In the genomic region with DNA sequence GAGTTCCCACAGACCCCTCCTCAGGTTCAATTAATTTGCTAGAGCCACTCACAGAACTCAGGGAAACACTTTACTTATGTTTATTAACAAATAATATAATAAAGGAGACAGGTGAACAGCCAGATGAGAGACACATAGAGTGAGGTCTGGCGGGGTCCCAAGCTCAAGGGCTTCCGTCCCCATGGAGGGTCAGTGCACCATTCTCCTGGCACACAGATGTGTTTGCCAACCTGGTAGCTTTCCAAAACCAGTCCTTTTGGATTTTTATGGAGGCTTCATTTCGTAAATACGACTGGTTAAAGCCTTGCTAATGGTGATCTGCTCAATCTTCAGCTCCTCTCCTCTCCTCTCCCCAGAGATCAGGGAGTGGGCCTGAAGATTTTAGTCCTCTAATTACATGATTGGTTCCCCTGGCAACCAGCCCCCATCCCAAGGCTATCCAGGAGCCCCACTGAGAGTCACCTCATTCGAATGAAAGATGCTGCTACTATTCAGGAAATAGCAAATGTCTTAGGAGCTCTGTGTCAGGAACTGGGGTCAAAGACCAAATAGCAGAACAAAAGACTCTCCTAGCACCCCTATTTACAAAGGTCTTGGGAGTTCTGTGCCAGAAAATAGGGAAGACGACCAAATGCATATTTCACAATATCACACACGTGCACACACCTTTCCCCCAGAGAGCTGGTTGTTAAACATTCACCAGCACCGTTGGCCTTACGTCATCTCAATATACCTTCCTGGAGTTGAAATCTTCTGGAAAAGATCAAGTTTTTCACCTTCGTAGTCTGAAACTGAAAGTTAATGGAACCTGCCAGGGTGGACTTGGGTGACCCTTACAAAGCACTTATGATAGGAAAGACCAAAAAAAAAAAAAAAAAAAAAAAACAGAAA, we compare ENCODE assay signal across 2 cellular contexts.
A peak's percentile ranks its signal among the peaks of the same experiment; 100 is the strongest.
TF ChIP-seq lines count a peak whose summit lies in the region.

No MANE protein-coding gene starts in this region.

TF ChIP-seq in K562, 482 proteins besides CTCF, POLR2A, EP300 and RAD21:
- TF ChIP-seq BDP1 (IDR thresholded peaks at IDR 0.05; ENCODE audit: insufficient read depth, insufficient read length), result no peak
- no peak for TF ChIP-seq GABPB1 (CRISPR knock-in tag; IDR thresholded peaks at IDR 0.05)
- peak; percentile 13; the same call in 1 of the 2 replicates for TF ChIP-seq RFX1 (IDR thresholded peaks at IDR 0.05)
- TF ChIP-seq, protein P1, sequence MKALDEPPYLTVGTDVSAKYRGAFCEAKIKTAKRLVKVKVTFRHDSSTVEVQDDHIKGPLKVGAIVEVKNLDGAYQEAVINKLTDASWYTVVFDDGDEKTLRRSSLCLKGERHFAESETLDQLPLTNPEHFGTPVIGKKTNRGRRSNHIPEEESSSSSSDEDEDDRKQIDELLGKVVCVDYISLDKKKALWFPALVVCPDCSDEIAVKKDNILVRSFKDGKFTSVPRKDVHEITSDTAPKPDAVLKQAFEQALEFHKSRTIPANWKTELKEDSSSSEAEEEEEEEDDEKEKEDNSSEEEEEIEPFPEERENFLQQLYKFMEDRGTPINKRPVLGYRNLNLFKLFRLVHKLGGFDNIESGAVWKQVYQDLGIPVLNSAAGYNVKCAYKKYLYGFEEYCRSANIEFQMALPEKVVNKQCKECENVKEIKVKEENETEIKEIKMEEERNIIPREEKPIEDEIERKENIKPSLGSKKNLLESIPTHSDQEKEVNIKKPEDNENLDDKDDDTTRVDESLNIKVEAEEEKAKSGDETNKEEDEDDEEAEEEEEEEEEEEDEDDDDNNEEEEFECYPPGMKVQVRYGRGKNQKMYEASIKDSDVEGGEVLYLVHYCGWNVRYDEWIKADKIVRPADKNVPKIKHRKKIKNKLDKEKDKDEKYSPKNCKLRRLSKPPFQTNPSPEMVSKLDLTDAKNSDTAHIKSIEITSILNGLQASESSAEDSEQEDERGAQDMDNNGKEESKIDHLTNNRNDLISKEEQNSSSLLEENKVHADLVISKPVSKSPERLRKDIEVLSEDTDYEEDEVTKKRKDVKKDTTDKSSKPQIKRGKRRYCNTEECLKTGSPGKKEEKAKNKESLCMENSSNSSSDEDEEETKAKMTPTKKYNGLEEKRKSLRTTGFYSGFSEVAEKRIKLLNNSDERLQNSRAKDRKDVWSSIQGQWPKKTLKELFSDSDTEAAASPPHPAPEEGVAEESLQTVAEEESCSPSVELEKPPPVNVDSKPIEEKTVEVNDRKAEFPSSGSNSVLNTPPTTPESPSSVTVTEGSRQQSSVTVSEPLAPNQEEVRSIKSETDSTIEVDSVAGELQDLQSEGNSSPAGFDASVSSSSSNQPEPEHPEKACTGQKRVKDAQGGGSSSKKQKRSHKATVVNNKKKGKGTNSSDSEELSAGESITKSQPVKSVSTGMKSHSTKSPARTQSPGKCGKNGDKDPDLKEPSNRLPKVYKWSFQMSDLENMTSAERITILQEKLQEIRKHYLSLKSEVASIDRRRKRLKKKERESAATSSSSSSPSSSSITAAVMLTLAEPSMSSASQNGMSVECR (CRISPR knock-in tag; IDR thresholded peaks at IDR 0.05), result no peak
- no peak for TF ChIP-seq XRCC3 (IDR thresholded peaks at IDR 0.05)

TF ChIP-seq in liver, 16 proteins besides CTCF, POLR2A, EP300 and RAD21:
- TF ChIP-seq NR2F2 (IDR thresholded peaks at IDR 0.05) (no peak), YY1 (IDR thresholded peaks at IDR 0.05) (peak; percentile 77), TAF1 (conservative IDR thresholded peaks at IDR 0.05) (no peak), GABPA (IDR thresholded peaks at IDR 0.05 in 1 of 2, conservative IDR thresholded peaks at IDR 0.05 in 1 of 2) (no peak), RXRA (IDR thresholded peaks at IDR 0.05) (peak; percentile 73 to 89), HNF4G (IDR thresholded peaks at IDR 0.05) (no peak), JUND (IDR thresholded peaks at IDR 0.05) (peak; percentile 86 to 89), SP1 (IDR thresholded peaks at IDR 0.05) (peak; percentile 77), EGR1 (IDR thresholded peaks at IDR 0.05; ENCODE audit: low read depth in 2 of 2) (peak in 1 of 2 donors; percentile 41), FOXA2 (IDR thresholded peaks at IDR 0.05) (peak; percentile 81), HNF4A (conservative IDR thresholded peaks at IDR 0.05) (peak; percentile 32 to 73), FOXA1 (IDR thresholded peaks at IDR 0.05) (peak; percentile 82)
- TF ChIP-seq, protein P2, sequence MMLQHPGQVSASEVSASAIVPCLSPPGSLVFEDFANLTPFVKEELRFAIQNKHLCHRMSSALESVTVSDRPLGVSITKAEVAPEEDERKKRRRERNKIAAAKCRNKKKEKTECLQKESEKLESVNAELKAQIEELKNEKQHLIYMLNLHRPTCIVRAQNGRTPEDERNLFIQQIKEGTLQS (IDR thresholded peaks at IDR 0.05), result peak; percentile 73
- TF ChIP-seq, protein P3, sequence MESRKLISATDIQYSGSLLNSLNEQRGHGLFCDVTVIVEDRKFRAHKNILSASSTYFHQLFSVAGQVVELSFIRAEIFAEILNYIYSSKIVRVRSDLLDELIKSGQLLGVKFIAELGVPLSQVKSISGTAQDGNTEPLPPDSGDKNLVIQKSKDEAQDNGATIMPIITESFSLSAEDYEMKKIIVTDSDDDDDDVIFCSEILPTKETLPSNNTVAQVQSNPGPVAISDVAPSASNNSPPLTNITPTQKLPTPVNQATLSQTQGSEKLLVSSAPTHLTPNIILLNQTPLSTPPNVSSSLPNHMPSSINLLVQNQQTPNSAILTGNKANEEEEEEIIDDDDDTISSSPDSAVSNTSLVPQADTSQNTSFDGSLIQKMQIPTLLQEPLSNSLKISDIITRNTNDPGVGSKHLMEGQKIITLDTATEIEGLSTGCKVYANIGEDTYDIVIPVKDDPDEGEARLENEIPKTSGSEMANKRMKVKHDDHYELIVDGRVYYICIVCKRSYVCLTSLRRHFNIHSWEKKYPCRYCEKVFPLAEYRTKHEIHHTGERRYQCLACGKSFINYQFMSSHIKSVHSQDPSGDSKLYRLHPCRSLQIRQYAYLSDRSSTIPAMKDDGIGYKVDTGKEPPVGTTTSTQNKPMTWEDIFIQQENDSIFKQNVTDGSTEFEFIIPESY (IDR thresholded peaks at IDR 0.05), result peak; percentile 55
- TF ChIP-seq, protein P4, sequence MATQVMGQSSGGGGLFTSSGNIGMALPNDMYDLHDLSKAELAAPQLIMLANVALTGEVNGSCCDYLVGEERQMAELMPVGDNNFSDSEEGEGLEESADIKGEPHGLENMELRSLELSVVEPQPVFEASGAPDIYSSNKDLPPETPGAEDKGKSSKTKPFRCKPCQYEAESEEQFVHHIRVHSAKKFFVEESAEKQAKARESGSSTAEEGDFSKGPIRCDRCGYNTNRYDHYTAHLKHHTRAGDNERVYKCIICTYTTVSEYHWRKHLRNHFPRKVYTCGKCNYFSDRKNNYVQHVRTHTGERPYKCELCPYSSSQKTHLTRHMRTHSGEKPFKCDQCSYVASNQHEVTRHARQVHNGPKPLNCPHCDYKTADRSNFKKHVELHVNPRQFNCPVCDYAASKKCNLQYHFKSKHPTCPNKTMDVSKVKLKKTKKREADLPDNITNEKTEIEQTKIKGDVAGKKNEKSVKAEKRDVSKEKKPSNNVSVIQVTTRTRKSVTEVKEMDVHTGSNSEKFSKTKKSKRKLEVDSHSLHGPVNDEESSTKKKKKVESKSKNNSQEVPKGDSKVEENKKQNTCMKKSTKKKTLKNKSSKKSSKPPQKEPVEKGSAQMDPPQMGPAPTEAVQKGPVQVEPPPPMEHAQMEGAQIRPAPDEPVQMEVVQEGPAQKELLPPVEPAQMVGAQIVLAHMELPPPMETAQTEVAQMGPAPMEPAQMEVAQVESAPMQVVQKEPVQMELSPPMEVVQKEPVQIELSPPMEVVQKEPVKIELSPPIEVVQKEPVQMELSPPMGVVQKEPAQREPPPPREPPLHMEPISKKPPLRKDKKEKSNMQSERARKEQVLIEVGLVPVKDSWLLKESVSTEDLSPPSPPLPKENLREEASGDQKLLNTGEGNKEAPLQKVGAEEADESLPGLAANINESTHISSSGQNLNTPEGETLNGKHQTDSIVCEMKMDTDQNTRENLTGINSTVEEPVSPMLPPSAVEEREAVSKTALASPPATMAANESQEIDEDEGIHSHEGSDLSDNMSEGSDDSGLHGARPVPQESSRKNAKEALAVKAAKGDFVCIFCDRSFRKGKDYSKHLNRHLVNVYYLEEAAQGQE (IDR thresholded peaks at IDR 0.05), result peak; percentile 58
- TF ChIP-seq, protein P5, sequence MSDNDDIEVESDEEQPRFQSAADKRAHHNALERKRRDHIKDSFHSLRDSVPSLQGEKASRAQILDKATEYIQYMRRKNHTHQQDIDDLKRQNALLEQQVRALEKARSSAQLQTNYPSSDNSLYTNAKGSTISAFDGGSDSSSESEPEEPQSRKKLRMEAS (IDR thresholded peaks at IDR 0.05), result peak; percentile 52
